ENCODE assay signal across 12 cellular contexts in the genomic region with DNA sequence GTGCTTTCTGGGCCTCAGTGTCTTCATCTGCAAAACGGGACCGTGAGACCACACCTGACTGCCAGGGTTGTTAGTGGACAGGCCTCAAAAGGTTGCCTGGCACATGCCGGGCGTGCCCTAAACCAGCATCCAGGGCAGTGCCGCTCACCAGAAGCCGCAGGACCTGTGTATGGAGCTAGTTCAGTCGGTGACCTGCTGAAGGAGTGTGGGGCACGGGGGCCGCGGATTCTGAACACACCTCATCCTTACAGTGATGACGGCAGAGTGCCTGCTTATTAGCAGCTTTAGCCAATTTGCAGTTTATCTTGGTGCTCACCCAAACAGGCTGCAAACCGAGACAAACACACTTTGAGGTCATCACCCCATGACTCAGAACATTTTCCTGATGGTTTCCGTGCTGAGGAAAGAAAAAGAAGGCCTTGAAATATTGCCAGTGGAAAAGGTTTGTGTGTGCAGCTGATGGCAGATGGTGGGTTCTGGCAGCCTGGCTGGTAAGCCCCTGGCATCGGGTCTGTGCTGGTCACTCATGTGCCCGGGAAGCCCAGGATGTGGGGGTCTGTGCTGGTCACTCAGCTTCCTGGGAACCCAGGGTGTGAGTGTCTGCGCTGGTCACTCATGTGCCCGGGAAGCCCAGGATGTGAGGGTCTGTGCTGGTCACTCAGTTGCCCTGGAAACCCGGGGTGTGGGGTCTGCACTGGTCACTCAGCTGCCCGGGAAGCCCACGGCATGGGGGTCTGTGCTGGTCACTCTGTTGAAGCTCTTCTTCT.
DNase-seq lines count a peak whose midpoint lies in the region; ATAC-seq and TF ChIP-seq lines count a peak whose summit lies in the region.
"Had no signal": no experiment of that assay in that cellular context is flagged by ENCODE, and none has a peak within 500 bp of the region (broad histone marks: within the 10 kb centered on the region; RNA-seq: fewer than 3 reads in every experiment).

No MANE protein-coding gene starts in this region.

- H3K9me3 Mint-ChIP-seq in T-cell (no peaks in the 10 kb centered on the region), chondrocyte (ENCODE audit: low read depth) (no peaks in the 10 kb centered on the region), glutamatergic neuron (ENCODE audit: unreplicated experiment) (peaks cover 8% of the 10 kb centered on the region)
- H3K9me3 Mint-ChIP-seq: activated T-helper 17 cell treated with anti-CD3 and anti-CD28 coated beads, Interleukin-2, amount 50 U/mL, for 72 hours; stimulated activated naive CD8-positive, alpha-beta T cell treated with anti-CD3 and anti-CD28 coated beads, Interleukin-15, Interleukin-2, amounts not matched to agents 100 ng/mL and 50 ng/mL, for 24 hours had no signal

- H3K23ac ChIP-seq in mesenchymal stem cell (ENCODE audit: low read length in 2 of 2): no peak overlapping the region

- no peak overlapping the region for H3K9ac ChIP-seq in mesenchymal stem cell (ENCODE audit: low read length)
- H3K9ac ChIP-seq: KMS-11 had no signal

- H3K4me3 Mint-ChIP-seq in T-cell: no peak overlapping the region
- H3K4me3 Mint-ChIP-seq in chondrocyte (ENCODE audit: unreplicated experiment): no peak overlapping the region
- no peak overlapping the region for H3K4me3 Mint-ChIP-seq in glutamatergic neuron (ENCODE audit: unreplicated experiment)
- H3K4me3 Mint-ChIP-seq: activated T-helper 17 cell treated with anti-CD3 and anti-CD28 coated beads, Interleukin-2, amount 50 U/mL, for 72 hours; stimulated activated naive CD8-positive, alpha-beta T cell treated with anti-CD3 and anti-CD28 coated beads, Interleukin-15, Interleukin-2, amounts not matched to agents 100 ng/mL and 50 ng/mL, for 24 hours had no signal

- no peak overlapping the region for H4K91ac ChIP-seq in mesenchymal stem cell (ENCODE audit: low read length)

- H3K4me1 ChIP-seq in mesenchymal stem cell (ENCODE audit: control insufficient read depth, insufficient read depth, low read depth, low read length): peaks cover 8% of the 10 kb centered on the region

- TF ChIP-seq CTCF in epithelial cell of esophagus (IDR thresholded peaks at IDR 0.05; ENCODE audit: insufficient read depth, low read depth, low read length, missing control alignments): no peak
- no peak for TF ChIP-seq CTCF in chondrocyte (IDR thresholded peaks at IDR 0.05)
- TF ChIP-seq CTCF in glutamatergic neuron (IDR thresholded peaks at IDR 0.05; ENCODE audit: partially characterized antibody, unreplicated experiment): no peak

- H3K79me1 ChIP-seq in mesenchymal stem cell (replicated peaks; ENCODE audit: low read length, poor library complexity, severe bottlenecking): no peaks in the 10 kb centered on the region

- no peak overlapping the region for H3K4me2 ChIP-seq in mesenchymal stem cell (ENCODE audit: low read length, poor library complexity, severe bottlenecking)
- H3K4me2 ChIP-seq: KMS-11 had no signal

- no peak overlapping the region for H3K27ac Mint-ChIP-seq in T-cell
- no peak overlapping the region for H3K27ac Mint-ChIP-seq in chondrocyte (ENCODE audit: unreplicated experiment)
- no peak overlapping the region for H3K27ac Mint-ChIP-seq in glutamatergic neuron (ENCODE audit: unreplicated experiment)
- H3K27ac Mint-ChIP-seq: activated T-helper 17 cell treated with anti-CD3 and anti-CD28 coated beads, Interleukin-2, amount 50 U/mL, for 72 hours; stimulated activated naive CD8-positive, alpha-beta T cell treated with anti-CD3 and anti-CD28 coated beads, Interleukin-15, Interleukin-2, amounts not matched to agents 100 ng/mL and 50 ng/mL, for 24 hours had no signal

- peaks cover 0 to 25% of the 10 kb centered on the region in 2 experiments for H3K27me3 ChIP-seq in mesenchymal stem cell (ENCODE audit: control insufficient read depth in 1 of 2, insufficient read depth in 1 of 2, low read length in 2 of 2)

- no peak overlapping the region for H2AFZ ChIP-seq in mesenchymal stem cell (ENCODE audit: low read depth, low read length)

- no peaks in the 10 kb centered on the region for H3K36me3 ChIP-seq in mesenchymal stem cell (ENCODE audit: control insufficient read depth in 1 of 2, insufficient read depth in 2 of 2, low read depth in 1 of 2, low read length in 2 of 2)

- DNase-seq in A172 (ENCODE audit: low spot score) (peak; percentile 77), LHCN-M2 (ENCODE audit: low read depth) (peak; percentile 2), epithelial cell of esophagus (ENCODE audit: low read depth) (peak; percentile 38), mesenchymal stem cell (peak; percentile 60), T-cell (no peak), chondrocyte (ENCODE audit: low spot score) (no peak), glutamatergic neuron (no peak)
- DNase-seq in activated effector memory CD4-positive, alpha-beta T cell treated with anti-CD3 and anti-CD28 coated beads, Interleukin-2, amount 50 U/mL, for 16 hours: no peak
- DNase-seq: effector CD4-positive, alpha-beta T cell had no signal

- no peak overlapping the region for H3K4me3 ChIP-seq in epithelial cell of esophagus (ENCODE audit: low read length)
- no peak overlapping the region for H3K4me3 ChIP-seq in mesenchymal stem cell (ENCODE audit: insufficient read depth in 1 of 2, low read depth in 1 of 2, low read length in 2 of 2)

- H3K27me3 Mint-ChIP-seq in T-cell (peaks cover 3 to 8% of the 10 kb centered on the region in 2 donors), chondrocyte (ENCODE audit: low read depth) (peaks cover 14% of the 10 kb centered on the region), glutamatergic neuron (ENCODE audit: unreplicated experiment) (peaks cover 8% of the 10 kb centered on the region)

- no peak overlapping the region for H3K27ac ChIP-seq in mesenchymal stem cell (ENCODE audit: low read length, poor library complexity, severe bottlenecking)
- H3K27ac ChIP-seq: KMS-11 had no signal

- no peak overlapping the region for H3K4ac ChIP-seq in mesenchymal stem cell (ENCODE audit: low read depth in 1 of 2, low read length in 2 of 2)

- ATAC-seq in T-cell (replicated peaks in 1 of 4): no peak
- ATAC-seq: activated T-helper 17 cell treated with anti-CD3 and anti-CD28 coated beads, Interleukin-2, amount 50 U/mL, for 72 hours had no signal

- no peak overlapping the region for H2BK12ac ChIP-seq in mesenchymal stem cell (ENCODE audit: low read length in 2 of 2)

- no peak overlapping the region for H2BK120ac ChIP-seq in mesenchymal stem cell (ENCODE audit: low read depth, low read length)

- no peak overlapping the region for H4K8ac ChIP-seq in mesenchymal stem cell (ENCODE audit: low read length)

- H3K18ac ChIP-seq in mesenchymal stem cell (ENCODE audit: low read depth in 1 of 2, low read length in 2 of 2): no peak overlapping the region

- no peaks in the 10 kb centered on the region for H3K4me1 Mint-ChIP-seq in T-cell
- H3K4me1 Mint-ChIP-seq in chondrocyte (ENCODE audit: low read depth): peaks cover 20% of the 10 kb centered on the region
- peaks cover 10% of the 10 kb centered on the region for H3K4me1 Mint-ChIP-seq in glutamatergic neuron (ENCODE audit: low read depth, unreplicated experiment)
- H3K4me1 Mint-ChIP-seq: activated T-helper 17 cell treated with anti-CD3 and anti-CD28 coated beads, Interleukin-2, amount 50 U/mL, for 72 hours had no signal

- no peak overlapping the region for H2BK15ac ChIP-seq in mesenchymal stem cell (ENCODE audit: low read depth, poor library complexity, severe bottlenecking)

- H3K14ac ChIP-seq in mesenchymal stem cell (ENCODE audit: low read length in 2 of 2): no peak overlapping the region

- CTCF ChIA-PET in T-cell (lab: Charles Lee): no interaction called here

- 67% methylated on average over 18 of the region's 20 CpGs for WGBS in mesenchymal stem cell

- POLR2A ChIA-PET in T-cell (lab: Charles Lee): no interaction called here

- no peaks in the 10 kb centered on the region for H3K36me3 Mint-ChIP-seq in T-cell
- no peaks in the 10 kb centered on the region for H3K36me3 Mint-ChIP-seq in chondrocyte (ENCODE audit: low read depth)
- H3K36me3 Mint-ChIP-seq in glutamatergic neuron (ENCODE audit: unreplicated experiment): no peaks in the 10 kb centered on the region

- no peak overlapping the region for H2AK5ac ChIP-seq in mesenchymal stem cell (ENCODE audit: low read length, severe bottlenecking)

- H3K9me3 ChIP-seq in mesenchymal stem cell (ENCODE audit: control insufficient read depth, low read length): no peaks in the 10 kb centered on the region

- H2BK5ac ChIP-seq in mesenchymal stem cell (ENCODE audit: low read depth, low read length, poor library complexity, severe bottlenecking): no peak overlapping the region

Comparison
In these comparisons a context has a peak if more than half of its experiments do, and no peak if none do; other contexts are left out.
1. DNase-seq: peak in A172 (single experiment), LHCN-M2 (single experiment), epithelial cell of esophagus (single experiment) and mesenchymal stem cell (single experiment); none in T-cell (0 of 34), chondrocyte (single experiment), activated effector memory CD4-positive, alpha-beta T cell treated with anti-CD3 and anti-CD28 coated beads, Interleukin-2, amount 50 U/mL, for 16 hours (single experiment) and glutamatergic neuron (single experiment).